ENCODE assay signal across 9 cellular contexts in the genomic region with DNA sequence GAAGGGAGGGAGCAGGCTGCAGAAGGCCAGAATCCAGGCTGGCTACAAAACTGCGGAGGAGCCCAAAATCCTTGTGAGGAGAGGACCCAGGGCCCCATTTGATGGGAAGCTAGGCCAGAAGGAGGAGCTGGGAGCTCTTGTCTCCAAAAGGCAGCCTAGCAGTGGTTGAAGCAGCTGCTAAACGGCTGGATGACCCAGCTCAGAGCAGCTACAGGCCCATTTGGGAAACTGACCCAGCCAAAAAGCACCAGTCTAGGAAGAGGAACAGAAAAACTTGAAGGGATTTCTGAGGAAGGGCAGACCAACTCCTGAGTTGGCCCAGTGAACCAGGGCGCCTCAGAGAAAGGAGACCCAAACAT.
DNase-seq lines count a peak whose midpoint lies in the region; ATAC-seq and TF ChIP-seq lines count a peak whose summit lies in the region.
"Had no signal": no experiment of that assay in that cellular context is flagged by ENCODE, and none has a peak within 500 bp of the region (broad histone marks: within the 10 kb centered on the region; RNA-seq: fewer than 3 reads in every experiment).

No MANE protein-coding gene starts in this region.

- peak; percentile 69 for DNase-seq in CD1c-positive myeloid dendritic cell (ENCODE audit: extremely low spot score)
- DNase-seq in NAMALWA (ENCODE audit: low spot score): peak; percentile 19
- DNase-seq in coronary artery (ENCODE audit: low spot score): no peak
- no peak for DNase-seq in inferior parietal cortex (ENCODE audit: extremely low spot score)

- H3K4me3 Mint-ChIP-seq in nephron: peak overlapping the region; percentile 84 to 85 (median 85)

- peak overlapping the region; percentile 85 to 94 (median 90) for H3K27ac Mint-ChIP-seq in nephron

- H3K27ac ChIP-seq in coronary artery: peak overlapping the region; percentile 96 to 99
- H3K27ac ChIP-seq: SJSA1 had no signal

- no peak for ATAC-seq in GM21723 (IDR thresholded peaks at IDR 0.05; ENCODE audit: unreplicated experiment)
- no peak for ATAC-seq in HG03196 (IDR thresholded peaks at IDR 0.05; ENCODE audit: unreplicated experiment)
- ATAC-seq in GM18498 (IDR thresholded peaks at IDR 0.05; ENCODE audit: unreplicated experiment): no peak

- H3K27me3 Mint-ChIP-seq in nephron (ENCODE audit: low read depth): no peaks in the 10 kb centered on the region

- H3K4me1 Mint-ChIP-seq in nephron: peaks cover 23% of the 10 kb centered on the region

- TF ChIP-seq CTCF in coronary artery (IDR thresholded peaks at IDR 0.05) (no peak), nephron (IDR thresholded peaks at IDR 0.05; ENCODE audit: unreplicated experiment in 3 of 3) (no peak)

- H3K9me3 Mint-ChIP-seq in nephron: no peaks in the 10 kb centered on the region

- peaks cover 4% of the 10 kb centered on the region for H3K36me3 Mint-ChIP-seq in nephron (ENCODE audit: low read depth)

- peak overlapping the region; percentile 98 for H3K4me3 ChIP-seq in coronary artery

Comparison
In these comparisons a context has a peak if more than half of its experiments do, and no peak if none do; other contexts are left out.
1. DNase-seq: peak in CD1c-positive myeloid dendritic cell (single experiment) and NAMALWA (single experiment); none in coronary artery (single experiment) and inferior parietal cortex (single experiment).